In the genomic region with DNA sequence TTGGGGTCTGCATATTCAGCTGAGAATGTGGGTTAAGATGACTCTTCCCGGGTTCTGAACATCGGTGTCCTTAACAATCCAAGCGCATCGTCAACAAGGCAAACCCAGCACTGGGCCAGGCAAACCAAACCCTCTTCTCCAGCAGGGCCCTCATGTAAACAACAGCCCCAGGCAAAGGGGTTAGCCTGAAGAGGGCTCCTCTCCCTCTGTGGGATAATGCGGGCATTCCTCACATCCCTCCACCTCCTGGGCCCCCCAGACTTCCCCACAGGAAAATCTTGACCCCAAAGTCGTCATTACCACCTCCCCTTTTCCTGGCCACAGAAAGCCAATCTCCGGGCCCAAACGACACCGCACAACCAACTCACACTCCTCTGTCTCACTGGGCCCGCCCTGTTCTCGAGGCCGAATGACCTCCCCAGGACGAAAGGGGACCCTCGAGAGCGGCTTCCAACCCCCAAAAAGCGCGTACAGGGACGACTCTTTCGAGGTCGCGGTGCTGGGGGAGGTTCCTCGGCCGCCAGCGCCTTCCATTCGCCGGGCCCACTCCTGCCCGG, we compare ENCODE assay signal across 8 cellular contexts. TPM values are rescaled to one million over a fixed set of nuclear protein-coding genes. Genes with fewer than 3 reads are reported as not detected.
DNase-seq lines count a peak whose midpoint lies in the region; FAIRE-seq and TF ChIP-seq lines count a peak whose summit lies in the region.

No MANE protein-coding gene starts in this region.

- peak overlapping the region; percentile 97 for H3K4me2 ChIP-seq in OCI-LY7 (ENCODE audit: low read length)

- H3K79me2 ChIP-seq in OCI-LY7 (ENCODE audit: insufficient read depth, low read depth, low read length) = peaks cover 58% of the 10 kb centered on the region

- H3K36me3 Mint-ChIP-seq in dendritic cell treated with granulocyte-macrophage colony-stimulating factor and Interleukin-4, amounts not matched to agents 40 ng/mL and 50 ng/mL, for 4 days (ENCODE audit: low read depth) = peaks cover 58% of the 10 kb centered on the region

- H3K9me2 ChIP-seq in OCI-LY7 (ENCODE audit: insufficient read depth, low read length) = no peaks in the 10 kb centered on the region

- peak overlapping the region; percentile 87 for H3K4me3 Mint-ChIP-seq in dendritic cell treated with granulocyte-macrophage colony-stimulating factor and Interleukin-4, amounts not matched to agents 40 ng/mL and 50 ng/mL, for 4 days

- H3K36me3 ChIP-seq in cardiac muscle cell (peaks cover 19% of the 10 kb centered on the region), OCI-LY7 (ENCODE audit: insufficient read depth, low read length) (peaks cover 44% of the 10 kb centered on the region), mesodermal cell (ENCODE audit: control insufficient read depth, insufficient read depth, low read length) (peaks cover 46% of the 10 kb centered on the region), vagina (peaks cover 0 to 24% of the 10 kb centered on the region in 2 donors)

- H4K20me1 ChIP-seq in OCI-LY7 (ENCODE audit: insufficient read depth, low read length) = peaks cover 11% of the 10 kb centered on the region

- no peaks in the 10 kb centered on the region for H3K27me3 Mint-ChIP-seq in dendritic cell treated with granulocyte-macrophage colony-stimulating factor and Interleukin-4, amounts not matched to agents 40 ng/mL and 50 ng/mL, for 4 days

- TF ChIP-seq CTCF in cardiac muscle cell (IDR thresholded peaks at IDR 0.05; ENCODE audit: low read depth, low read length) = peak; percentile 2
- no peak for TF ChIP-seq CTCF in OCI-LY7 (conservative IDR thresholded peaks at IDR 0.05; ENCODE audit: low read length)
- TF ChIP-seq CTCF in vagina (IDR thresholded peaks at IDR 0.05) = no peak

- TSS peak; percentile 49 for BruUV-seq in OCI-LY7 (replicated peaks; lab: Mats Ljungman, UMichigan)

- no peaks in the 10 kb centered on the region for H3K9me3 Mint-ChIP-seq in dendritic cell treated with granulocyte-macrophage colony-stimulating factor and Interleukin-4, amounts not matched to agents 40 ng/mL and 50 ng/mL, for 4 days

- peak overlapping the region; percentile 83 for H3K27ac Mint-ChIP-seq in dendritic cell treated with granulocyte-macrophage colony-stimulating factor and Interleukin-4, amounts not matched to agents 40 ng/mL and 50 ng/mL, for 4 days

- peak overlapping the region; percentile 95 for H3K4me3 ChIP-seq in cardiac muscle cell
- peak overlapping the region; percentile 98 for H3K4me3 ChIP-seq in OCI-LY7 (ENCODE audit: low read depth, low read length, poor library complexity, severe bottlenecking)
- H3K4me3 ChIP-seq in mesodermal cell (ENCODE audit: extremely low read depth, insufficient read depth, low read length, poor library complexity, severe bottlenecking) = peak overlapping the region; percentile 96
- peak overlapping the region; percentile 72 to 90 for H3K4me3 ChIP-seq in vagina

- intact Hi-C loops in cardiac septum (cut with DNase I) = loop anchor here (5.0 kb wide), 1 partner anchor 35 kb away; the partner anchor contains the start of gene VWCE
- intact Hi-C loops in OCI-LY7 (cut with micrococcal nuclease; ENCODE audit: unreplicated experiment) = loop anchor here (5.0 kb wide), 1 partner anchor 95 kb away; the partner anchor contains the start of gene CPSF7
- intact Hi-C loops in dendritic cell treated with granulocyte-macrophage colony-stimulating factor and Interleukin-4, amounts not matched to agents 40 ng/mL and 50 ng/mL, for 4 days (cut with micrococcal nuclease) = loop anchor here (10.0 kb wide), 1 partner anchor 78 kb away; no protein-coding TSS in a partner anchor
- intact Hi-C loops in vagina (cut with DNase I) = no loop called here

- no peak for TF ChIP-seq POLR2A in vagina (IDR thresholded peaks at IDR 0.05)

- POLR2A ChIA-PET in OCI-LY7 (lab: Charles Lee) = interaction anchor here (1.1 kb wide), 1 partner anchor 30 kb away, joined by 9 read pairs; the partner anchor contains the start of genes CYB561A3 and TMEM138

- no peak for FAIRE-seq in GM19239 (lab: Jason Lieb, UNC)

- peaks cover 13% of the 10 kb centered on the region for H3K4me1 ChIP-seq in cardiac muscle cell (ENCODE audit: low read depth)
- H3K4me1 ChIP-seq in OCI-LY7 (ENCODE audit: insufficient read depth, low read length, poor library complexity, severe bottlenecking) = peaks cover 44% of the 10 kb centered on the region
- H3K4me1 ChIP-seq in mesodermal cell (ENCODE audit: control insufficient read depth, insufficient read depth, low read length, poor library complexity, severe bottlenecking) = peaks cover 16% of the 10 kb centered on the region
- H3K4me1 ChIP-seq in vagina = peaks cover 64% of the 10 kb centered on the region

- WGBS in mesodermal cell (ENCODE audit: insufficient coverage in 2 of 2), 2 experiments = 1% methylated on average over 25 to 27 of the region's 27 CpGs

- peak; percentile 28 to 29 for DNase-seq in cardiac muscle cell (ENCODE audit: low read depth in 1 of 2, low spot score in 1 of 2)
- DNase-seq in cardiac septum (ENCODE audit: low spot score) = no peak
- peak; percentile 10 for DNase-seq in OCI-LY7 (ENCODE audit: low spot score)
- DNase-seq in vagina (ENCODE audit: extremely low spot score in 2 of 2) = no peak
- DNase-seq in GM19239 (ENCODE audit: insufficient read length, low spot score) = no peak
- no peak for DNase-seq in RPMI8226

- H2AFZ ChIP-seq in OCI-LY7 (ENCODE audit: low read length) = peak overlapping the region; percentile 63

- CTCF ChIA-PET in OCI-LY7 (lab: Charles Lee; ENCODE audit: unreplicated experiment) = no interaction called here

- H3K4me1 Mint-ChIP-seq in dendritic cell treated with granulocyte-macrophage colony-stimulating factor and Interleukin-4, amounts not matched to agents 40 ng/mL and 50 ng/mL, for 4 days (ENCODE audit: low read depth) = peaks cover 43% of the 10 kb centered on the region

- H3K27me3 ChIP-seq in cardiac muscle cell (no peaks in the 10 kb centered on the region), vagina (no peaks in the 10 kb centered on the region)

- H3K27ac ChIP-seq in cardiac muscle cell = peak overlapping the region; percentile 95
- peak overlapping the region; percentile 79 for H3K27ac ChIP-seq in OCI-LY7 (ENCODE audit: low read depth, low read length, poor library complexity, severe bottlenecking)
- H3K27ac ChIP-seq in mesodermal cell (ENCODE audit: low read depth, low read length, severe bottlenecking) = peak overlapping the region; percentile 87
- peak overlapping the region; percentile 76 for H3K27ac ChIP-seq in vagina

- no peaks in the 10 kb centered on the region for H3K9me3 ChIP-seq in cardiac muscle cell (ENCODE audit: low read depth)
- H3K9me3 ChIP-seq in OCI-LY7 (ENCODE audit: low read length) = no peaks in the 10 kb centered on the region
- no peaks in the 10 kb centered on the region for H3K9me3 ChIP-seq in mesodermal cell (ENCODE audit: control insufficient read depth, low read length)
- no peaks in the 10 kb centered on the region for H3K9me3 ChIP-seq in vagina

RNA-seq across cellular contexts. Expression of gene DDB1, which starts 0.6 kb away (rescaled TPM):
- total RNA-seq in cardiac muscle cell = 321 and 393 TPM in 2 replicates
- 286 and 304 TPM in 2 replicates for polyA plus RNA-seq in cardiac muscle cell
- 125 TPM for total RNA-seq in cardiac septum
- 194 and 218 TPM in 2 replicates for total RNA-seq in OCI-LY7 (2014; rRNA removed; shearing (Covaris generic))
- 211 and 225 TPM in 2 replicates for total RNA-seq in OCI-LY7 (2022)
- polyA plus RNA-seq in mesodermal cell (2013, experiment 1 of 2) = 190 TPM
- polyA plus RNA-seq in mesodermal cell (2013, experiment 2 of 2) = 169 TPM
- 132 TPM for total RNA-seq in vagina

RNA-seq across cellular contexts. Expression of gene TKFC, which starts 0.7 kb away (rescaled TPM):
- total RNA-seq in cardiac muscle cell = 50.9 and 58.1 TPM in 2 replicates
- polyA plus RNA-seq in cardiac muscle cell = 84.3 and 87.4 TPM in 2 replicates
- total RNA-seq in cardiac septum = 21.9 TPM
- total RNA-seq in OCI-LY7 (2014; rRNA removed; shearing (Covaris generic)) = 75.3 and 77.8 TPM in 2 replicates
- 166 and 169 TPM in 2 replicates for total RNA-seq in OCI-LY7 (2022)
- 37.0 TPM for polyA plus RNA-seq in mesodermal cell (2013, experiment 1 of 2)
- 27.9 TPM for polyA plus RNA-seq in mesodermal cell (2013, experiment 2 of 2)
- 22.6 TPM for total RNA-seq in vagina

RNA-seq across cellular contexts. Expression of gene CYB561A3, which starts 29.3 kb away (rescaled TPM):
- total RNA-seq in cardiac muscle cell (7.8 and 13.5 TPM in 2 replicates), cardiac septum (11.2 TPM), OCI-LY7 (2022) (58.2 and 63.8 TPM in 2 replicates), vagina (26.5 TPM)
- polyA plus RNA-seq in cardiac muscle cell = 10.2 and 12.6 TPM in 2 replicates
- 21.7 and 28.1 TPM in 2 replicates for total RNA-seq in OCI-LY7 (2014; rRNA removed; shearing (Covaris generic))
- 11.2 TPM for polyA plus RNA-seq in mesodermal cell (2013, experiment 1 of 2)
- 9.8 TPM for polyA plus RNA-seq in mesodermal cell (2013, experiment 2 of 2)

RNA-seq across cellular contexts. Expression of gene TMEM138, which starts 29.8 kb away (rescaled TPM):
- total RNA-seq in cardiac muscle cell (13.8 and 25.2 TPM in 2 replicates), cardiac septum (17.9 TPM), OCI-LY7 (2022) (48.8 and 51.5 TPM in 2 replicates), vagina (19.9 TPM)
- polyA plus RNA-seq in cardiac muscle cell = 25.0 and 34.1 TPM in 2 replicates
- 25.8 and 31.1 TPM in 2 replicates for total RNA-seq in OCI-LY7 (2014; rRNA removed; shearing (Covaris generic))
- 20.3 TPM for polyA plus RNA-seq in mesodermal cell (2013, experiment 1 of 2)
- polyA plus RNA-seq in mesodermal cell (2013, experiment 2 of 2) = 24.4 TPM

RNA-seq across cellular contexts. Expression of gene VWCE, which starts 37.2 kb away (rescaled TPM):
- total RNA-seq in cardiac muscle cell (1.8 and 2.3 TPM in 2 replicates), cardiac septum (0.59 TPM), OCI-LY7 (2022) (4.1 and 5.5 TPM in 2 replicates), vagina (3.4 TPM)
- polyA plus RNA-seq in cardiac muscle cell = 3.1 and 3.5 TPM in 2 replicates
- 0.51 and 0.79 TPM in 2 replicates for total RNA-seq in OCI-LY7 (2014; rRNA removed; shearing (Covaris generic))
- 15.1 TPM for polyA plus RNA-seq in mesodermal cell (2013, experiment 1 of 2)
- polyA plus RNA-seq in mesodermal cell (2013, experiment 2 of 2) = 10.5 TPM

Comparison
In these comparisons a context has a peak if more than half of its experiments do, and no peak if none do; other contexts are left out.
1. DNase-seq: peak in cardiac muscle cell (2 of 2) and OCI-LY7 (single experiment); none in cardiac septum (single experiment), vagina (0 of 2), GM19239 (single experiment) and RPMI8226 (single experiment).
2. Peak in every context shown above with its lines, with median percentiles within 50 percentile points of each other: H3K27ac ChIP-seq and H3K4me3 ChIP-seq.